Comparison of ENCODE assay signal across 12 cellular contexts in genomic region chr10:117609095-117609821, GRCh38.
DNase-seq lines count a peak whose midpoint lies in the region; ATAC-seq and TF ChIP-seq lines count a peak whose summit lies in the region.
"Had no signal": no experiment of that assay in that cellular context is flagged by ENCODE, and none has a peak within 500 bp of the region (broad histone marks: within the 10 kb centered on the region; RNA-seq: fewer than 3 reads in every experiment).

No MANE protein-coding gene starts in this region.

- H3K27ac ChIP-seq in PC-9 (no peak overlapping the region), sigmoid colon (peak overlapping the region in 2 of 4 donors; percentile 32 to 50)

- H3K9me3 Mint-ChIP-seq in stimulated activated memory B cell treated with anti-CD40 and anti-IgM and Interleukin-4, amounts not matched to agents 10 μg/mL and 1 μg/mL and 100 μg/mL, for 72 hours, result peaks cover 6% of the 10 kb centered on the region
- H3K9me3 Mint-ChIP-seq: activated CD8-positive, alpha-beta T cell treated with anti-CD3 and anti-CD28 coated beads for 36 hours had no signal

- ATAC-seq in GM21723 (IDR thresholded peaks at IDR 0.05; ENCODE audit: unreplicated experiment) (peak; percentile 66), HG03139 (IDR thresholded peaks at IDR 0.05; ENCODE audit: unreplicated experiment) (no peak)
- ATAC-seq in stimulated activated memory B cell treated with anti-CD40 and anti-IgM and Interleukin-4, amounts not matched to agents 10 μg/mL and 1 μg/mL and 100 μg/mL, for 72 hours, result no peak
- ATAC-seq: activated CD8-positive, alpha-beta T cell treated with anti-CD3 and anti-CD28 coated beads for 36 hours had no signal

- H3K4me3 ChIP-seq in PC-9 (no peak overlapping the region), sigmoid colon (no peak overlapping the region)

- H3K79me2 ChIP-seq in PC-9 (ENCODE audit: low read depth), result no peaks in the 10 kb centered on the region

- H3K4me2 ChIP-seq in PC-9, result peak overlapping the region; percentile 21; the same call in 1 of the 2 replicates

- H3K9me3 ChIP-seq in PC-9 (ENCODE audit: insufficient read depth, low read depth) (no peaks in the 10 kb centered on the region), sigmoid colon (no peaks in the 10 kb centered on the region)

- H3K27ac Mint-ChIP-seq in stimulated activated memory B cell treated with anti-CD40 and anti-IgM and Interleukin-4, amounts not matched to agents 10 μg/mL and 1 μg/mL and 100 μg/mL, for 72 hours, result no peak overlapping the region
- H3K27ac Mint-ChIP-seq: activated CD8-positive, alpha-beta T cell treated with anti-CD3 and anti-CD28 coated beads for 36 hours had no signal

- intact Hi-C loops in PC-9 (cut with micrococcal nuclease; ENCODE audit: unreplicated experiment), result no loop called here
- intact Hi-C loops in head of caudate nucleus (cut with DNase I), result no loop called here
- intact Hi-C loops in sigmoid colon (cut with DNase I), result no loop called here

- WGBS in sigmoid colon, 2 donors, result 15 to 34% methylated on average over 5 of the region's 5 CpGs

- no peaks in the 10 kb centered on the region for H4K20me1 ChIP-seq in PC-9 (ENCODE audit: insufficient read depth)

- H3K36me3 ChIP-seq in PC-9 (ENCODE audit: low read depth) (no peaks in the 10 kb centered on the region), sigmoid colon (no peaks in the 10 kb centered on the region)

- TF ChIP-seq CTCF in PC-9 (conservative IDR thresholded peaks at IDR 0.05), result no peak
- no peak for TF ChIP-seq CTCF in sigmoid colon (IDR thresholded peaks at IDR 0.05)

- DNase-seq in PC-9, result peak in 1 of 2 experiments; percentile 76
- DNase-seq in head of caudate nucleus, result peak in 24 of 42 donors; percentile 4 to 72 (median 26)
- peak; percentile 61 for DNase-seq in sigmoid colon
- DNase-seq in stimulated activated CD8-positive, alpha-beta memory T cell treated with anti-CD3 and anti-CD28 coated beads, Interleukin-4, amount 100 ng/mL, for 48 hours, result no peak
- no peak for DNase-seq in activated CD8-positive, alpha-beta memory T cell treated with anti-CD3 and anti-CD28 coated beads, Interleukin-2, amount 50 U/mL, for 48 hours
- DNase-seq: activated CD8-positive, alpha-beta T cell treated with anti-CD3 and anti-CD28 coated beads for 36 hours; erythroblast; NCI-H1930; occipital lobe had no signal

- CTCF ChIA-PET in PC-9 (lab: Charles Lee), result no interaction called here

- H3F3A ChIP-seq in PC-9 (ENCODE audit: insufficient read depth, low read depth), result no peaks in the 10 kb centered on the region

- TF ChIP-seq EP300 in sigmoid colon (IDR thresholded peaks at IDR 0.05), result no peak

- no peaks in the 10 kb centered on the region for H3K4me1 Mint-ChIP-seq in stimulated activated memory B cell treated with anti-CD40 and anti-IgM and Interleukin-4, amounts not matched to agents 10 μg/mL and 1 μg/mL and 100 μg/mL, for 72 hours

- POLR2A ChIA-PET in PC-9 (lab: Charles Lee; ENCODE audit: unreplicated experiment), result no interaction called here

- TF ChIP-seq POLR2A in sigmoid colon (IDR thresholded peaks at IDR 0.05), result no peak

- BruUV-seq in PC-9 (replicated peaks; lab: Mats Ljungman, UMichigan), result no TSS peak

- peaks cover 21% of the 10 kb centered on the region for H3K27me3 Mint-ChIP-seq in stimulated activated memory B cell treated with anti-CD40 and anti-IgM and Interleukin-4, amounts not matched to agents 10 μg/mL and 1 μg/mL and 100 μg/mL, for 72 hours

- no peaks in the 10 kb centered on the region for H3K9me2 ChIP-seq in PC-9 (ENCODE audit: insufficient read depth)

- H3K27me3 ChIP-seq in PC-9 (ENCODE audit: insufficient read depth, low read depth), result no peaks in the 10 kb centered on the region
- peaks cover 0 to 4% (median 0%) of the 10 kb centered on the region in 3 donors for H3K27me3 ChIP-seq in sigmoid colon

- H3K4me1 ChIP-seq in PC-9 (replicated peaks; ENCODE audit: insufficient read depth) (0 out of 2 replicates have a peak, but pooled peaks cover 6% of the 10 kb centered on the region), sigmoid colon (peaks cover 0 to 13% (median 10%) of the 10 kb centered on the region in 4 donors)

- H3K4me3 Mint-ChIP-seq in stimulated activated memory B cell treated with anti-CD40 and anti-IgM and Interleukin-4, amounts not matched to agents 10 μg/mL and 1 μg/mL and 100 μg/mL, for 72 hours, result no peak overlapping the region
- H3K4me3 Mint-ChIP-seq: activated CD8-positive, alpha-beta T cell treated with anti-CD3 and anti-CD28 coated beads for 36 hours had no signal

- H3K36me3 Mint-ChIP-seq in stimulated activated memory B cell treated with anti-CD40 and anti-IgM and Interleukin-4, amounts not matched to agents 10 μg/mL and 1 μg/mL and 100 μg/mL, for 72 hours, result no peaks in the 10 kb centered on the region

- H2AFZ ChIP-seq in PC-9, result no peak overlapping the region

Comparison
In these comparisons a context has a peak if more than half of its experiments do, and no peak if none do; other contexts are left out.
1. DNase-seq: peak in head of caudate nucleus (24 of 42) and sigmoid colon (single experiment); none in stimulated activated CD8-positive, alpha-beta memory T cell treated with anti-CD3 and anti-CD28 coated beads, Interleukin-4, amount 100 ng/mL, for 48 hours (single experiment) and activated CD8-positive, alpha-beta memory T cell treated with anti-CD3 and anti-CD28 coated beads, Interleukin-2, amount 50 U/mL, for 48 hours (single experiment).